In the genomic region with DNA sequence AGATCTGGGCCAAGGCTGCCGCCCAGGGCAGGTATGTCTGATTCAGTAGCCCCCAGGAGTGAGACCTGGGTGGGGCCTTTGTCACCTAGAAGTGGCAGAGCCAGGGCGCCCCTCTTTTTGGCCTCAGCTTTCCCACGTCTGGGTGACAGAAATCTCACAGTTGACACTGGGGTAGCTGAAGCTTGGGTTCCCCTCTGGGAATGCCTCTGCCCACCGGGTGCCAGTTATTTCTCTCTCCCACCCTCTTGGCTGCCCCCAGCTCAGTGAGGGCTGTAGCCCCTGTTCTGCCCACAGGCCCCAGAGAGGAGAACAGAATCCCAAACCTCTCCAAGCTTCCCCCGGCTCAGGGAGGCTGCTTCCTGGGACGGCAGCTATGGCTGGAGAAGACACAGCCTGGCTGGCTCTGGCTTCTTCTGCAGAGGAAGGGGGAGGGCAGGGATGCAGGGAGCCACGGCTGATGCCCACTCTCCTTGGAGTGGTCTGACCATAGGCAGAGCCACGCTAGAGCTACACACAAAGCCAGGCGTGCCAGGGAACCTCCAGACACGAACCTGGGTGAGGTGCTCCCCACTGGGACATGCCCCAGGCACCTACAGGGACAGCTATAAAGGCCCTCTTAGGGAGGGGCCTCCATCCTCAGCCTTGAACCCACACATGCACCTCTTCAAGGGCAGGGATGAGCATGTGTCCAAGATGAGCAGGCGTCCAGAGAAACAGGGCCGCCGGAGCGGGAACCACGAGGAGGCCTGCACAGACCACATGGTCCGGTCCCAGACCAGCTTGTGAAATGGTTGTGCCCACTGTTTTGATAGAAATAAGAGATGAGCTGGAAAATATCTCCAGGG, we compare ENCODE assay signal across 15 cellular contexts. TPM values are rescaled to one million over a fixed set of nuclear protein-coding genes. Genes with fewer than 3 reads are reported as not detected.
A peak's percentile ranks its signal among the peaks of the same experiment; 100 is the strongest.
DNase-seq lines count a peak whose midpoint lies in the region; ATAC-seq and TF ChIP-seq lines count a peak whose summit lies in the region.
"Had no signal": no experiment of that assay in that cellular context is flagged by ENCODE, and none has a peak within 500 bp of the region (broad histone marks: within the 10 kb centered on the region; RNA-seq: fewer than 3 reads in every experiment).

No MANE protein-coding gene starts in this region.

- TF ChIP-seq RAD21 in SK-N-SH (IDR thresholded peaks at IDR 0.05; ENCODE audit: low read length), result no peak

- H3K9me2 ChIP-seq in SK-N-SH, result no peaks in the 10 kb centered on the region

- H3K4me3 ChIP-seq in SK-N-SH (ENCODE audit: low read depth in 2 of 2, low read length in 1 of 2) (no peak overlapping the region), sigmoid colon (no peak overlapping the region)

- intact Hi-C loops in cardiac septum (cut with DNase I), result no loop called here
- intact Hi-C loops in sigmoid colon (cut with DNase I), result no loop called here

- H3K4me3 Mint-ChIP-seq in T-helper 17 cell, result no peak overlapping the region

- H3F3A ChIP-seq in SK-N-SH (replicated peaks; ENCODE audit: insufficient read depth), result no peaks in the 10 kb centered on the region

- no peaks in the 10 kb centered on the region for H3K79me2 ChIP-seq in SK-N-SH (ENCODE audit: insufficient read depth)

- H2AFZ ChIP-seq in SK-N-SH (ENCODE audit: low read depth), result no peak overlapping the region

- CTCF ChIA-PET in SK-N-SH (lab: Yijun Ruan, JAX), result interaction anchor here (1.2 to 11.4 kb wide), 5 partner anchors 94 to 365 kb away, joined by 3 to 82 read pairs (median 4); no protein-coding TSS in a partner anchor

- peak overlapping the region in 1 of 2 experiments; percentile 73; a peak in 2 of 4 replicates for H3K27ac ChIP-seq in SK-N-SH (ENCODE audit: low read depth in 2 of 2, low read length in 1 of 2)
- no peak overlapping the region for H3K27ac ChIP-seq in sigmoid colon
- H3K27ac ChIP-seq: 22Rv1 had no signal

- peaks cover 0 to 50% of the 10 kb centered on the region in 2 experiments; a peak in 1 of 4 replicates for H3K4me1 ChIP-seq in SK-N-SH (ENCODE audit: control insufficient read depth in 1 of 2, insufficient read depth in 2 of 2, low read depth in 1 of 2, low read length in 1 of 2)
- H3K4me1 ChIP-seq in sigmoid colon, result peaks cover 0 to 20% (median 16%) of the 10 kb centered on the region in 4 donors

- no peaks in the 10 kb centered on the region for H4K20me1 ChIP-seq in SK-N-SH (ENCODE audit: insufficient read depth)

- ATAC-seq in SK-N-SH treated with all-trans-retinoic acid at 6 μM for 48 hours, result no peak
- no peak for ATAC-seq in T-helper 17 cell
- ATAC-seq in GM18858 (IDR thresholded peaks at IDR 0.05; ENCODE audit: unreplicated experiment), result no peak
- ATAC-seq in HG03442 (IDR thresholded peaks at IDR 0.05; ENCODE audit: unreplicated experiment), result no peak
- ATAC-seq: esophagus mucosa had no signal

- TF ChIP-seq POLR2A in sigmoid colon (IDR thresholded peaks at IDR 0.05), result no peak

- H3K9ac ChIP-seq in SK-N-SH, result no peak overlapping the region

- no peak overlapping the region for H3K4me2 ChIP-seq in SK-N-SH

- H3K4me1 Mint-ChIP-seq in T-helper 17 cell, result no peaks in the 10 kb centered on the region

- H3K36me3 ChIP-seq in SK-N-SH (replicated peaks in 1 of 2; ENCODE audit: control insufficient read depth in 1 of 2, insufficient read depth in 2 of 2, low read length in 1 of 2), result no peaks in the 10 kb centered on the region
- H3K36me3 ChIP-seq in sigmoid colon, result no peaks in the 10 kb centered on the region

- H3K9me3 ChIP-seq in SK-N-SH (no peaks in the 10 kb centered on the region), T-helper 17 cell (ENCODE audit: control insufficient read depth, low read length, poor library complexity, severe bottlenecking) (no peaks in the 10 kb centered on the region), sigmoid colon (no peaks in the 10 kb centered on the region)

- no peaks in the 10 kb centered on the region for H3K27me3 ChIP-seq in SK-N-SH (ENCODE audit: insufficient read depth)
- H3K27me3 ChIP-seq in sigmoid colon, result no peaks in the 10 kb centered on the region

- H3K27me3 Mint-ChIP-seq in T-helper 17 cell, result no peaks in the 10 kb centered on the region

- H3K27ac Mint-ChIP-seq in T-helper 17 cell, result no peak overlapping the region

- POLR2A ChIA-PET in SK-N-SH (lab: Yijun Ruan, JAX), result interaction anchor here (0.5 to 12.0 kb wide), 4 partner anchors 34 to 178 kb away, joined by 3 to 91 read pairs (median 4); no protein-coding TSS in a partner anchor

- DNase-seq in SK-N-SH, result peak; percentile 44
- peak; percentile 1 to 3 (median 3) for DNase-seq in T-helper 17 cell
- peak; percentile 67 for DNase-seq in cardiac septum (ENCODE audit: low spot score)
- DNase-seq in sigmoid colon, result peak; percentile 46
- DNase-seq in DMS114 treated with DMSO at 0.1 percent for 48 hours (lab: John Stamatoyannopoulos, UW; ENCODE audit: unreplicated experiment), result no peak
- DNase-seq: COR-L47, NCI-H1092, NCI-H526, SHP77 treated with DMSO at 0.1 percent for 48 hours, substantia nigra had no signal

- WGBS in SK-N-SH (ENCODE audit: low lambda C conversion rate), result 93% methylated on average over 3 of the region's 16 CpGs
- WGBS in sigmoid colon, 2 donors, result 87 to 92% methylated on average over 16 of the region's 16 CpGs

- no peak for TF ChIP-seq EP300 in SK-N-SH (IDR thresholded peaks at IDR 0.05; ENCODE audit: borderline replicate concordance in 1 of 2, low read depth in 1 of 2, low read length in 1 of 2)
- TF ChIP-seq EP300 in sigmoid colon (IDR thresholded peaks at IDR 0.05), result no peak

- no peaks in the 10 kb centered on the region for H3K36me3 Mint-ChIP-seq in T-helper 17 cell (ENCODE audit: low read depth)

- TF ChIP-seq CTCF in SK-N-SH (IDR thresholded peaks at IDR 0.05), result no peak
- TF ChIP-seq CTCF in sigmoid colon (IDR thresholded peaks at IDR 0.05), result no peak

TF ChIP-seq in SK-N-SH, 30 proteins besides CTCF, POLR2A, EP300 and RAD21:
- TF ChIP-seq, protein P1, sequence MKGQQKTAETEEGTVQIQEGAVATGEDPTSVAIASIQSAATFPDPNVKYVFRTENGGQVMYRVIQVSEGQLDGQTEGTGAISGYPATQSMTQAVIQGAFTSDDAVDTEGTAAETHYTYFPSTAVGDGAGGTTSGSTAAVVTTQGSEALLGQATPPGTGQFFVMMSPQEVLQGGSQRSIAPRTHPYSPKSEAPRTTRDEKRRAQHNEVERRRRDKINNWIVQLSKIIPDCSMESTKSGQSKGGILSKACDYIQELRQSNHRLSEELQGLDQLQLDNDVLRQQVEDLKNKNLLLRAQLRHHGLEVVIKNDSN (IDR thresholded peaks at IDR 0.05; ENCODE audit: borderline replicate concordance, low read depth), result no peak
- TF ChIP-seq, protein P2, sequence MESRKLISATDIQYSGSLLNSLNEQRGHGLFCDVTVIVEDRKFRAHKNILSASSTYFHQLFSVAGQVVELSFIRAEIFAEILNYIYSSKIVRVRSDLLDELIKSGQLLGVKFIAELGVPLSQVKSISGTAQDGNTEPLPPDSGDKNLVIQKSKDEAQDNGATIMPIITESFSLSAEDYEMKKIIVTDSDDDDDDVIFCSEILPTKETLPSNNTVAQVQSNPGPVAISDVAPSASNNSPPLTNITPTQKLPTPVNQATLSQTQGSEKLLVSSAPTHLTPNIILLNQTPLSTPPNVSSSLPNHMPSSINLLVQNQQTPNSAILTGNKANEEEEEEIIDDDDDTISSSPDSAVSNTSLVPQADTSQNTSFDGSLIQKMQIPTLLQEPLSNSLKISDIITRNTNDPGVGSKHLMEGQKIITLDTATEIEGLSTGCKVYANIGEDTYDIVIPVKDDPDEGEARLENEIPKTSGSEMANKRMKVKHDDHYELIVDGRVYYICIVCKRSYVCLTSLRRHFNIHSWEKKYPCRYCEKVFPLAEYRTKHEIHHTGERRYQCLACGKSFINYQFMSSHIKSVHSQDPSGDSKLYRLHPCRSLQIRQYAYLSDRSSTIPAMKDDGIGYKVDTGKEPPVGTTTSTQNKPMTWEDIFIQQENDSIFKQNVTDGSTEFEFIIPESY (IDR thresholded peaks at IDR 0.05; ENCODE audit: borderline replicate concordance, low read depth), result no peak
- no peak for TF ChIP-seq GATA2 (CRISPR knock-in tag; IDR thresholded peaks at IDR 0.05)

TF ChIP-seq in SK-N-SH treated with all-trans-retinoic acid at 6 μM for 48 hours, 23 proteins besides CTCF, POLR2A, EP300 and RAD21 (continues in another document):
- TF ChIP-seq, protein P3, sequence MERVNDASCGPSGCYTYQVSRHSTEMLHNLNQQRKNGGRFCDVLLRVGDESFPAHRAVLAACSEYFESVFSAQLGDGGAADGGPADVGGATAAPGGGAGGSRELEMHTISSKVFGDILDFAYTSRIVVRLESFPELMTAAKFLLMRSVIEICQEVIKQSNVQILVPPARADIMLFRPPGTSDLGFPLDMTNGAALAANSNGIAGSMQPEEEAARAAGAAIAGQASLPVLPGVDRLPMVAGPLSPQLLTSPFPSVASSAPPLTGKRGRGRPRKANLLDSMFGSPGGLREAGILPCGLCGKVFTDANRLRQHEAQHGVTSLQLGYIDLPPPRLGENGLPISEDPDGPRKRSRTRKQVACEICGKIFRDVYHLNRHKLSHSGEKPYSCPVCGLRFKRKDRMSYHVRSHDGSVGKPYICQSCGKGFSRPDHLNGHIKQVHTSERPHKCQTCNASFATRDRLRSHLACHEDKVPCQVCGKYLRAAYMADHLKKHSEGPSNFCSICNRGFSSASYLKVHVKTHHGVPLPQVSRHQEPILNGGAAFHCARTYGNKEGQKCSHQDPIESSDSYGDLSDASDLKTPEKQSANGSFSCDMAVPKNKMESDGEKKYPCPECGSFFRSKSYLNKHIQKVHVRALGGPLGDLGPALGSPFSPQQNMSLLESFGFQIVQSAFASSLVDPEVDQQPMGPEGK (CRISPR knock-in tag; IDR thresholded peaks at IDR 0.05; ENCODE audit: borderline replicate concordance), result no peak
- no peak for TF ChIP-seq GLIS3 (CRISPR knock-in tag; IDR thresholded peaks at IDR 0.05)
- TF ChIP-seq ZNF565 (CRISPR knock-in tag; conservative IDR thresholded peaks at IDR 0.05; ENCODE audit: low read depth), result no peak
- TF ChIP-seq, protein P4, sequence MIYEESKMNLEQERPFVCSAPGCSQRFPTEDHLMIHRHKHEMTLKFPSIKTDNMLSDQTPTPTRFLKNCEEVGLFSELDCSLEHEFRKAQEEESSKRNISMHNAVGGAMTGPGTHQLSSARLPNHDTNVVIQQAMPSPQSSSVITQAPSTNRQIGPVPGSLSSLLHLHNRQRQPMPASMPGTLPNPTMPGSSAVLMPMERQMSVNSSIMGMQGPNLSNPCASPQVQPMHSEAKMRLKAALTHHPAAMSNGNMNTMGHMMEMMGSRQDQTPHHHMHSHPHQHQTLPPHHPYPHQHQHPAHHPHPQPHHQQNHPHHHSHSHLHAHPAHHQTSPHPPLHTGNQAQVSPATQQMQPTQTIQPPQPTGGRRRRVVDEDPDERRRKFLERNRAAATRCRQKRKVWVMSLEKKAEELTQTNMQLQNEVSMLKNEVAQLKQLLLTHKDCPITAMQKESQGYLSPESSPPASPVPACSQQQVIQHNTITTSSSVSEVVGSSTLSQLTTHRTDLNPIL (CRISPR knock-in tag; IDR thresholded peaks at IDR 0.05; ENCODE audit: low read depth), result no peak
- no peak for TF ChIP-seq ZNF70 (CRISPR knock-in tag; IDR thresholded peaks at IDR 0.05)

RNA-seq across cellular contexts. Expression of a gene that starts 51.7 kb away (rescaled TPM):
- polyA plus RNA-seq in SK-N-SH (2012; rRNA removed), result 4.2 and 4.4 TPM in 2 replicates
- polyA plus RNA-seq in SK-N-SH (2012; cell fraction: cytosol; rRNA removed), result 1.9 and 4.4 TPM in 2 replicates
- polyA plus RNA-seq in SK-N-SH (2012; cell fraction: nucleus; rRNA removed), result 23.8 and 41.4 TPM in 2 replicates
- total RNA-seq in T-helper 17 cell, result 1 to 10 TPM in 1 of 2 donors, under 1 TPM in 1; 0.50 to 4.5 TPM
- 1.2 TPM for total RNA-seq in cardiac septum
- 1 to 10 TPM in 1 of 4 donors, under 1 TPM in 3; 0.36 to 1.4 (median 0.59) TPM for total RNA-seq in sigmoid colon
- polyA plus RNA-seq in sigmoid colon, result under 1 TPM; 0.46 to 0.90 (median 0.60) TPM
